Comparison of ENCODE assay signal across 33 cellular contexts in genomic region chr5:32869216-32869615, GRCh38.
A peak's percentile ranks its signal among the peaks of the same experiment; 100 is the strongest.
DNase-seq lines count a peak whose midpoint lies in the region; ATAC-seq and TF ChIP-seq lines count a peak whose summit lies in the region.
"Had no signal": no experiment of that assay in that cellular context is flagged by ENCODE, and none has a peak within 500 bp of the region (broad histone marks: within the 10 kb centered on the region; RNA-seq: fewer than 3 reads in every experiment).

No MANE protein-coding gene starts in this region.

- H3K4me3 ChIP-seq in fibroblast of the aortic adventitia (ENCODE audit: low read depth, low read length), result no peak overlapping the region
- H3K4me3 ChIP-seq: cardiac muscle cell, coronary artery, esophagus squamous epithelium, HAP-1, psoas muscle had no signal

- peaks cover 36% of the 10 kb centered on the region for H3K36me3 Mint-ChIP-seq in HFFc6 (ENCODE audit: low read depth)
- no peaks in the 10 kb centered on the region for H3K36me3 Mint-ChIP-seq in activated CD8-positive, alpha-beta T cell treated with anti-CD3 and anti-CD28 coated beads for 36 hours (ENCODE audit: low read depth)
- H3K36me3 Mint-ChIP-seq: IgD-negative memory B cell, memory B cell, T-cell, type B pancreatic cell had no signal

- intact Hi-C loops in activated CD8-positive, alpha-beta T cell treated with anti-CD3 and anti-CD28 coated beads for 36 hours (cut with micrococcal nuclease), result no loop called here

- peaks cover 7% of the 10 kb centered on the region for H3K27me3 Mint-ChIP-seq in HFFc6 (ENCODE audit: insufficient read depth)
- no peaks in the 10 kb centered on the region for H3K27me3 Mint-ChIP-seq in activated CD8-positive, alpha-beta T cell treated with anti-CD3 and anti-CD28 coated beads for 36 hours
- H3K27me3 Mint-ChIP-seq: activated naive CD8-positive, alpha-beta T cell treated with anti-CD3 and anti-CD28 coated beads, Interleukin-2, amount 50 U/mL, for 24 hours; IgD-negative memory B cell; memory B cell; T-cell; type B pancreatic cell had no signal

- DNase-seq in AG08396 (ENCODE audit: low spot score) (peak; percentile 12), HFFc6 (peak; percentile 44), fibroblast of the aortic adventitia (ENCODE audit: low read depth) (peak; percentile 78), HuH-7.5 (ENCODE audit: low spot score) (no peak), NCI-H446 (lab: John Stamatoyannopoulos, UW) (no peak), NCI-H345 (lab: John Stamatoyannopoulos, UW) (no peak)
- no peak for DNase-seq in activated CD8-positive, alpha-beta T cell treated with anti-CD3 and anti-CD28 coated beads for 36 hours
- DNase-seq: activated CD4-positive, CD25-positive, alpha-beta regulatory T cell treated with anti-CD3 and anti-CD28 coated beads, Interleukin-2, amount 50 U/mL, for 72 hours; activated CD8-positive, alpha-beta memory T cell treated with anti-CD3 and anti-CD28 coated beads for 24 hours; activated gamma-delta T cell treated with Interleukin-2 at 50 U/mL for 16 hours; activated naive CD8-positive, alpha-beta T cell treated with anti-CD3 and anti-CD28 coated beads, Interleukin-2, amount 50 U/mL, for 24 hours; activated T-cell treated with anti-CD3 and anti-CD28 coated beads, Interleukin-2, amount 50 U/mL, for 1 hour; C1 segment of cervical spinal cord; Caco-2; DMS79; endodermal cell; esophagus squamous epithelium; head of caudate nucleus; left cardiac atrium; NCI-H1417; NCI-H2107; NCI-H510A; NK-92 treated with Interleukin-12 subunit alpha and Interleukin-12 subunit beta, amount 100 ng/mL, for 24 hours; psoas muscle; T-cell had no signal

- TF ChIP-seq CTCF in HFFc6 (IDR thresholded peaks at IDR 0.05) (no peak), fibroblast of the aortic adventitia (IDR thresholded peaks at IDR 0.05; ENCODE audit: insufficient read depth, low read length) (no peak)
- no peak for TF ChIP-seq CTCF in activated CD8-positive, alpha-beta T cell treated with anti-CD3 and anti-CD28 coated beads for 36 hours (IDR thresholded peaks at IDR 0.05)

- no peak overlapping the region for H3K27ac Mint-ChIP-seq in HFFc6
- no peak overlapping the region for H3K27ac Mint-ChIP-seq in activated CD8-positive, alpha-beta T cell treated with anti-CD3 and anti-CD28 coated beads for 36 hours
- H3K27ac Mint-ChIP-seq: activated naive CD8-positive, alpha-beta T cell treated with anti-CD3 and anti-CD28 coated beads, Interleukin-2, amount 50 U/mL, for 24 hours; endodermal cell; IgD-negative memory B cell; memory B cell; T-cell; type B pancreatic cell had no signal

- H3K4me3 Mint-ChIP-seq in HFFc6, result no peak overlapping the region
- H3K4me3 Mint-ChIP-seq in activated CD8-positive, alpha-beta T cell treated with anti-CD3 and anti-CD28 coated beads for 36 hours, result no peak overlapping the region
- H3K4me3 Mint-ChIP-seq: activated naive CD8-positive, alpha-beta T cell treated with anti-CD3 and anti-CD28 coated beads, Interleukin-2, amount 50 U/mL, for 24 hours; endodermal cell; IgD-negative memory B cell; memory B cell; T-cell; type B pancreatic cell had no signal

- POLR2A ChIA-PET in activated CD8-positive, alpha-beta T cell treated with anti-CD3 and anti-CD28 coated beads for 36 hours (lab: Charles Lee), result no interaction called here

- CTCF ChIA-PET in activated CD8-positive, alpha-beta T cell treated with anti-CD3 and anti-CD28 coated beads for 36 hours (lab: Charles Lee), result no interaction called here

- H3K4me1 Mint-ChIP-seq in HFFc6 (ENCODE audit: low read depth), result peaks cover 31% of the 10 kb centered on the region
- H3K4me1 Mint-ChIP-seq in activated CD8-positive, alpha-beta T cell treated with anti-CD3 and anti-CD28 coated beads for 36 hours (ENCODE audit: low read depth), result no peaks in the 10 kb centered on the region
- H3K4me1 Mint-ChIP-seq: activated naive CD8-positive, alpha-beta T cell treated with anti-CD3 and anti-CD28 coated beads, Interleukin-2, amount 50 U/mL, for 24 hours; endodermal cell; IgD-negative memory B cell; memory B cell; T-cell had no signal

- ATAC-seq in SK-N-SH treated with all-trans-retinoic acid at 6 μM for 48 hours, result peak; percentile 79
- no peak for ATAC-seq in activated CD8-positive, alpha-beta T cell treated with anti-CD3 and anti-CD28 coated beads for 36 hours
- ATAC-seq: activated naive CD8-positive, alpha-beta T cell treated with anti-CD3 and anti-CD28 coated beads, Interleukin-2, amount 50 U/mL, for 24 hours; left cardiac atrium; Panc1; psoas muscle; T-cell had no signal

- H3K9me3 Mint-ChIP-seq in HFFc6, result peaks cover 37% of the 10 kb centered on the region
- H3K9me3 Mint-ChIP-seq in activated CD8-positive, alpha-beta T cell treated with anti-CD3 and anti-CD28 coated beads for 36 hours, result peaks cover 13% of the 10 kb centered on the region

TF ChIP-seq in SK-N-SH treated with all-trans-retinoic acid at 6 μM for 48 hours, 23 proteins besides CTCF, POLR2A, EP300 and RAD21:
- TF ChIP-seq SNAI2 (CRISPR knock-in tag; IDR thresholded peaks at IDR 0.05) (no peak), CREB5 (CRISPR knock-in tag; IDR thresholded peaks at IDR 0.05; ENCODE audit: low read depth) (no peak), ZFP3 (CRISPR knock-in tag; IDR thresholded peaks at IDR 0.05) (no peak), PATZ1 (CRISPR knock-in tag; IDR thresholded peaks at IDR 0.05; ENCODE audit: borderline replicate concordance) (no peak), ZC3H10 (CRISPR knock-in tag; IDR thresholded peaks at IDR 0.05) (no peak), TOX (CRISPR knock-in tag; IDR thresholded peaks at IDR 0.05; ENCODE audit: borderline replicate concordance) (no peak), CSDC2 (CRISPR knock-in tag; IDR thresholded peaks at IDR 0.05) (no peak), ISL1 (CRISPR knock-in tag; IDR thresholded peaks at IDR 0.05) (no peak), ZNF8 (CRISPR knock-in tag; IDR thresholded peaks at IDR 0.05) (no peak)

Comparison
In these comparisons a context has a peak if more than half of its experiments do, and no peak if none do; other contexts are left out.
1. DNase-seq: peak in AG08396 (single experiment), HFFc6 (single experiment) and fibroblast of the aortic adventitia (single experiment); none in HuH-7.5 (single experiment), NCI-H446 (0 of 2), NCI-H345 (single experiment) and activated CD8-positive, alpha-beta T cell treated with anti-CD3 and anti-CD28 coated beads for 36 hours (single experiment).